In genomic region chr19:30339624-30340525, GRCh38 we compare ENCODE assay signal across 20 cellular contexts. TPM values are rescaled to one million over a fixed set of nuclear protein-coding genes. Genes with fewer than 3 reads are reported as not detected.
"Had no signal": no experiment of that assay in that cellular context is flagged by ENCODE, and none has a peak within 500 bp of the region (broad histone marks: within the 10 kb centered on the region; RNA-seq: fewer than 3 reads in every experiment).

No MANE protein-coding gene starts in this region.

- H3K27me3 Mint-ChIP-seq: activated CD4-positive, alpha-beta memory T cell treated with anti-CD3 and anti-CD28 coated beads, Interleukin-2, amount 10 ng/mL, durations not matched to agents 7 days and 5 days; activated CD4-positive, alpha-beta T cell treated with anti-CD3 and anti-CD28 coated beads, Interleukin-2, amount 10 ng/mL, durations not matched to agents 24 days and 14 days; activated naive CD4-positive, alpha-beta T cell treated with anti-CD3 and anti-CD28 coated beads, Interleukin-2, amount 10 ng/mL, durations not matched to agents 7 days and 5 days; effector memory CD8-positive, alpha-beta T cell; progenitor cell of endocrine pancreas; stimulated activated naive B cell treated with anti-CD40 and anti-IgM and Interleukin-4, amounts not matched to agents 10 μg/mL and 1 μg/mL and 100 μg/mL, for 72 hours had no signal

- FAIRE-seq: frontal cortex had no signal

- H3K9me3 ChIP-seq: esophagus muscularis mucosa, sigmoid colon, thyroid gland had no signal

- H3K27ac Mint-ChIP-seq: activated CD4-positive, alpha-beta memory T cell treated with anti-CD3 and anti-CD28 coated beads, Interleukin-2, amount 10 ng/mL, durations not matched to agents 7 days and 5 days; activated CD4-positive, alpha-beta T cell treated with anti-CD3 and anti-CD28 coated beads, Interleukin-2, amount 10 ng/mL, durations not matched to agents 24 days and 14 days; activated naive CD4-positive, alpha-beta T cell treated with anti-CD3 and anti-CD28 coated beads, Interleukin-2, amount 10 ng/mL, durations not matched to agents 7 days and 5 days; activated T-cell treated with anti-CD3 and anti-CD28 coated beads, Interleukin-2, amount 50 U/mL, for 72 hours; effector memory CD8-positive, alpha-beta T cell; progenitor cell of endocrine pancreas; stimulated activated naive B cell treated with anti-CD40 and anti-IgM and Interleukin-4, amounts not matched to agents 10 μg/mL and 1 μg/mL and 100 μg/mL, for 72 hours had no signal

- H3K4me3 ChIP-seq: cardiac muscle cell, esophagus muscularis mucosa, sigmoid colon, smooth muscle cell, thyroid gland had no signal

- H3K27ac ChIP-seq: cardiac muscle cell, esophagus muscularis mucosa, sigmoid colon, thyroid gland had no signal

- H3K9me3 Mint-ChIP-seq: activated CD4-positive, alpha-beta memory T cell treated with anti-CD3 and anti-CD28 coated beads, Interleukin-2, amount 10 ng/mL, durations not matched to agents 7 days and 5 days; activated CD4-positive, alpha-beta T cell treated with anti-CD3 and anti-CD28 coated beads, Interleukin-2, amount 10 ng/mL, durations not matched to agents 24 days and 14 days; activated naive CD4-positive, alpha-beta T cell treated with anti-CD3 and anti-CD28 coated beads, Interleukin-2, amount 10 ng/mL, durations not matched to agents 7 days and 5 days; activated T-cell treated with anti-CD3 and anti-CD28 coated beads, Interleukin-2, amount 50 U/mL, for 72 hours; effector memory CD8-positive, alpha-beta T cell; stimulated activated naive B cell treated with anti-CD40 and anti-IgM and Interleukin-4, amounts not matched to agents 10 μg/mL and 1 μg/mL and 100 μg/mL, for 72 hours had no signal

- H3K4me1 Mint-ChIP-seq: activated CD4-positive, alpha-beta memory T cell treated with anti-CD3 and anti-CD28 coated beads, Interleukin-2, amount 10 ng/mL, durations not matched to agents 7 days and 5 days; activated CD4-positive, alpha-beta T cell treated with anti-CD3 and anti-CD28 coated beads, Interleukin-2, amount 10 ng/mL, durations not matched to agents 24 days and 14 days; activated naive CD4-positive, alpha-beta T cell treated with anti-CD3 and anti-CD28 coated beads, Interleukin-2, amount 10 ng/mL, durations not matched to agents 7 days and 5 days; stimulated activated naive B cell treated with anti-CD40 and anti-IgM and Interleukin-4, amounts not matched to agents 10 μg/mL and 1 μg/mL and 100 μg/mL, for 72 hours had no signal

- H3K4me1 ChIP-seq: esophagus muscularis mucosa had no signal

- H3K36me3 Mint-ChIP-seq: activated naive CD4-positive, alpha-beta T cell treated with anti-CD3 and anti-CD28 coated beads, Interleukin-2, amount 10 ng/mL, durations not matched to agents 7 days and 5 days; stimulated activated naive B cell treated with anti-CD40 and anti-IgM and Interleukin-4, amounts not matched to agents 10 μg/mL and 1 μg/mL and 100 μg/mL, for 72 hours had no signal

- H3K36me3 ChIP-seq: cardiac muscle cell, esophagus muscularis mucosa, sigmoid colon, thyroid gland had no signal

- DNase-seq: activated CD4-positive, alpha-beta memory T cell treated with anti-CD3 and anti-CD28 coated beads, Interleukin-2, amount 10 ng/mL, durations not matched to agents 7 days and 5 days; activated CD4-positive, alpha-beta T cell treated with anti-CD3 and anti-CD28 coated beads, Interleukin-2, amount 10 ng/mL, durations not matched to agents 24 days and 14 days; activated effector memory CD4-positive, alpha-beta T cell treated with Interleukin-2 at 50 U/mL for 16 hours; activated naive CD4-positive, alpha-beta T cell treated with anti-CD3 and anti-CD28 coated beads, Interleukin-2, amount 10 ng/mL, durations not matched to agents 7 days and 5 days; activated T-cell treated with anti-CD3 and anti-CD28 coated beads, Interleukin-2, amount 50 U/mL, for 72 hours; amygdala; effector memory CD8-positive, alpha-beta T cell; sigmoid colon; stimulated activated CD4-positive, alpha-beta T cell treated with anti-CD3 and anti-CD28 coated beads, Interleukin-2, amount 100 ng/mL, for 48 hours; stimulated activated CD8-positive, alpha-beta memory T cell treated with anti-CD3 and anti-CD28 coated beads, Interleukin-4, amount 100 ng/mL, for 48 hours; stimulated activated naive B cell treated with anti-CD40 and anti-IgM and Interleukin-4, amounts not matched to agents 10 μg/mL and 1 μg/mL and 100 μg/mL, for 72 hours; thyroid gland had no signal

- H3K4me3 Mint-ChIP-seq: activated CD4-positive, alpha-beta memory T cell treated with anti-CD3 and anti-CD28 coated beads, Interleukin-2, amount 10 ng/mL, durations not matched to agents 7 days and 5 days; activated CD4-positive, alpha-beta T cell treated with anti-CD3 and anti-CD28 coated beads, Interleukin-2, amount 10 ng/mL, durations not matched to agents 24 days and 14 days; activated naive CD4-positive, alpha-beta T cell treated with anti-CD3 and anti-CD28 coated beads, Interleukin-2, amount 10 ng/mL, durations not matched to agents 7 days and 5 days; activated T-cell treated with anti-CD3 and anti-CD28 coated beads, Interleukin-2, amount 50 U/mL, for 72 hours; effector memory CD8-positive, alpha-beta T cell; stimulated activated naive B cell treated with anti-CD40 and anti-IgM and Interleukin-4, amounts not matched to agents 10 μg/mL and 1 μg/mL and 100 μg/mL, for 72 hours had no signal

RNA-seq across cellular contexts. Expression of gene ZNF536, which starts 32.3 kb away (rescaled TPM):
- total RNA-seq: activated CD4-positive, alpha-beta memory T cell treated with anti-CD3 and anti-CD28 coated beads, Interleukin-2, amount 10 ng/mL, durations not matched to agents 7 days and 5 days; activated CD4-positive, alpha-beta T cell treated with anti-CD3 and anti-CD28 coated beads, Interleukin-2, amount 10 ng/mL, durations not matched to agents 24 days and 14 days; dermis microvascular lymphatic vessel endothelial cell; myocyte; smooth muscle cell; T-helper 2 cell treated with Interferon-gamma antibody and Interleukin-4, amounts not matched to agents 100 ng/mL and 5 ng/mL, for 36 hours had no signal
- polyA plus RNA-seq: smooth muscle cell had no signal
